ENCODE assay signal across 21 cellular contexts in the genomic region with DNA sequence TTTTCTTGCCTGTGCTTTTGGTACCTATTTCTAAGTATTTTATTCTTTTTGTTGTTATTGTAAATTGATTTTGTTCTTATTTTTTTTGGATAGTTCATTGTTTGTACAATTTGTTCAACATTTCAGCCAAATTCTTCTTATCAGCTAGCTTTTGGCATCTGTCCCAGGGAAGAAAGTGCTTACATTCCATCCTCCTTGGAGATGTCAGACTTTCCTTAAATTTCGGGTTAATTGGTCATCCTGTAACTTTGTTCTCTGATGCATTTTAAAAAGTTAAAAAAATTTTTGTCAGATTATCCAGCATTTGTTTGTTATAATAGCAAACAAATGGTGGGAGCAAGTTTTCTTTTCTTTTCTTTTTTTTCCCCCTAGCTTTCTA.
"Had no signal": no experiment of that assay in that cellular context is flagged by ENCODE, and none has a peak within 500 bp of the region (broad histone marks: within the 10 kb centered on the region; RNA-seq: fewer than 3 reads in every experiment).

No MANE protein-coding gene starts in this region.

- H3K36me3 ChIP-seq: cardiac muscle cell, esophagus muscularis mucosa, left ventricle myocardium inferior, right lobe of liver, transverse colon, WERI-Rb-1 had no signal

- H3K36me3 Mint-ChIP-seq: activated CD4-positive, alpha-beta memory T cell treated with anti-CD3 and anti-CD28 coated beads for 36 hours; natural killer cell had no signal

- H3K27ac Mint-ChIP-seq: activated CD4-positive, alpha-beta memory T cell treated with anti-CD3 and anti-CD28 coated beads for 36 hours; activated CD4-positive, alpha-beta T cell treated with anti-CD3 and anti-CD28 coated beads, Interleukin-2, amount 10 ng/mL, durations not matched to agents 24 days and 14 days; activated T-helper 1 cell treated with anti-CD3 and anti-CD28 coated beads, Interleukin-12 subunit alpha, Interleukin-12 subunit beta, Interleukin-2, Interleukin-4 antibody, amounts not matched to agents 30 ng/mL and 10 ng/mL and 1 ng/mL, durations not matched to agents 14 hours and 24 hours and 36 hours; endodermal cell; natural killer cell; T-helper 1 cell treated with Interleukin-12 subunit alpha and Interleukin-12 subunit beta and Interleukin-4 antibody, amounts not matched to agents 30 μg/mL and 1 μg/mL, for 36 hours had no signal

- H3K4me1 ChIP-seq: esophagus muscularis mucosa, transverse colon had no signal

- H3K27me3 Mint-ChIP-seq: activated CD4-positive, alpha-beta memory T cell treated with anti-CD3 and anti-CD28 coated beads for 36 hours had no signal

- DNase-seq: activated CD8-positive, alpha-beta memory T cell treated with anti-CD3 and anti-CD28 coated beads, Interleukin-2, amount 50 U/mL, for 4 hours; activated effector memory CD4-positive, alpha-beta T cell treated with anti-CD3 and anti-CD28 coated beads, Interleukin-2, amount 50 U/mL, for 16 hours; activated naive CD4-positive, alpha-beta T cell treated with anti-CD3 and anti-CD28 coated beads, Interleukin-2, amount 50 U/mL, for 16 hours; activated T-cell treated with anti-CD3 and anti-CD28 coated beads, Interleukin-2, amount 50 U/mL, for 1 hour; cerebellar nuclear complex; left ventricle myocardium inferior; natural killer cell; right lobe of liver; stimulated activated naive CD4-positive, alpha-beta T cell treated with Interleukin-2 at 50 U/mL for 16 hours; T-helper 9 cell; transverse colon had no signal

- H3K9me3 ChIP-seq: right lobe of liver, transverse colon had no signal

- H3K4me3 Mint-ChIP-seq: activated CD4-positive, alpha-beta memory T cell treated with anti-CD3 and anti-CD28 coated beads for 36 hours; activated CD4-positive, alpha-beta T cell treated with anti-CD3 and anti-CD28 coated beads, Interleukin-2, amount 10 ng/mL, durations not matched to agents 24 days and 14 days; activated T-helper 1 cell treated with anti-CD3 and anti-CD28 coated beads, Interleukin-12 subunit alpha, Interleukin-12 subunit beta, Interleukin-2, Interleukin-4 antibody, amounts not matched to agents 30 ng/mL and 10 ng/mL and 1 ng/mL, durations not matched to agents 14 hours and 24 hours and 36 hours; endodermal cell; natural killer cell; T-helper 1 cell treated with Interleukin-12 subunit alpha and Interleukin-12 subunit beta and Interleukin-4 antibody, amounts not matched to agents 30 μg/mL and 1 μg/mL, for 36 hours had no signal

- H3K27me3 ChIP-seq: cardiac muscle cell, esophagus muscularis mucosa, right lobe of liver, transverse colon had no signal

- ATAC-seq: activated CD4-positive, CD25-positive, alpha-beta regulatory T cell treated with anti-CD3 and anti-CD28 coated beads, Interleukin-2, amount 50 U/mL, for 24 hours; natural killer cell had no signal

- H3K4me3 ChIP-seq: cardiac muscle cell, esophagus muscularis mucosa, left ventricle myocardium inferior, lung, right lobe of liver, transverse colon had no signal

- H3K27ac ChIP-seq: cardiac muscle cell, esophagus muscularis mucosa, left ventricle myocardium inferior, right lobe of liver, transverse colon, WERI-Rb-1 had no signal

- H3K4me1 Mint-ChIP-seq: activated CD4-positive, alpha-beta T cell treated with anti-CD3 and anti-CD28 coated beads, Interleukin-2, amount 10 ng/mL, durations not matched to agents 24 days and 14 days; natural killer cell had no signal

- H3K9me3 Mint-ChIP-seq: activated CD4-positive, alpha-beta T cell treated with anti-CD3 and anti-CD28 coated beads, Interleukin-2, amount 10 ng/mL, durations not matched to agents 24 days and 14 days; activated T-helper 1 cell treated with anti-CD3 and anti-CD28 coated beads, Interleukin-12 subunit alpha, Interleukin-12 subunit beta, Interleukin-2, Interleukin-4 antibody, amounts not matched to agents 30 ng/mL and 10 ng/mL and 1 ng/mL, durations not matched to agents 14 hours and 24 hours and 36 hours; T-helper 1 cell treated with Interleukin-12 subunit alpha and Interleukin-12 subunit beta and Interleukin-4 antibody, amounts not matched to agents 30 μg/mL and 1 μg/mL, for 36 hours had no signal
